In the genomic region with DNA sequence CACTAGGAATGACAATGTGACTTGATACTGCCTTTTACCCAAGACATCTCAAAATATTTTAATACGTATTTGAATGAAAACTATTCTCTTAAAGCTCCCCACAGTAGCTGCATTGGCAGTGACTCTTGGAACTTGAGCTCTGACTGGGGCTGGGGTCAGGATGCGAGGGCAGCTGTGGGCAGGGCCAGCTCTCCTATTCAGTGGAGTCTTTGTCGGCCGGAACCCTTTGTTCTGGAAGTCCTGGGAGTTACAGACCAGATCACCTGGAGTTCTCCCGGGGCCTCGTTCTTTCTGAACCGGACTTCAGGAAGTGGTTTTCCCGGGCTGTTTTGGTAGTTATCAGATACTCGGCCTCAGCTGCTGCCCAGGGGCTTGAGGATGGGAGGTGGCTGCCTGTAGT, we compare ENCODE assay signal across 1 cellular context.
TF ChIP-seq lines count a peak whose summit lies in the region.

No MANE protein-coding gene starts in this region.

TF ChIP-seq in HepG2, 621 proteins besides CTCF, POLR2A, EP300 and RAD21 (continued from another document and continues in another):
- TF ChIP-seq TAF1 (CRISPR knock-in tag; IDR thresholded peaks at IDR 0.05) (no peak), TSC22D2 (CRISPR knock-in tag; IDR thresholded peaks at IDR 0.05; ENCODE audit: borderline replicate concordance) (no peak), PTBP1 (IDR thresholded peaks at IDR 0.05; ENCODE audit: low read depth, low read length, poor library complexity, severe bottlenecking) (no peak), ZNF10 (CRISPR knock-in tag; IDR thresholded peaks at IDR 0.05; ENCODE audit: borderline replicate concordance, low read depth) (no peak), SP1 (IDR thresholded peaks at IDR 0.05) (no peak), SP1 (CRISPR knock-in tag; IDR thresholded peaks at IDR 0.05) (no peak), ZNF317 (CRISPR knock-in tag; IDR thresholded peaks at IDR 0.05) (no peak), ZNF101 (CRISPR knock-in tag; IDR thresholded peaks at IDR 0.05; ENCODE audit: borderline replicate concordance, low read depth) (no peak), NCOR1 (IDR thresholded peaks at IDR 0.05; ENCODE audit: borderline replicate concordance, low read length) (peak; percentile 67; the same call in 1 of the 2 replicates), MIER3 (CRISPR knock-in tag; IDR thresholded peaks at IDR 0.05; ENCODE audit: borderline replicate concordance) (no peak), ZNF850 (CRISPR knock-in tag; conservative IDR thresholded peaks at IDR 0.05) (no peak), MED1 (CRISPR knock-in tag; IDR thresholded peaks at IDR 0.05) (peak; percentile 43), ZSCAN31 (CRISPR knock-in tag; IDR thresholded peaks at IDR 0.05; ENCODE audit: low read depth) (no peak), NR1H2 (CRISPR knock-in tag; IDR thresholded peaks at IDR 0.05; ENCODE audit: borderline replicate concordance, low read depth) (no peak), ZNF232 (CRISPR knock-in tag; IDR thresholded peaks at IDR 0.05; ENCODE audit: borderline replicate concordance) (no peak), KAT7 (CRISPR knock-in tag; IDR thresholded peaks at IDR 0.05; ENCODE audit: borderline replicate concordance) (no peak), MAFG (CRISPR knock-in tag; IDR thresholded peaks at IDR 0.05) (no peak), ZNF788 (CRISPR knock-in tag; IDR thresholded peaks at IDR 0.05; ENCODE audit: borderline replicate concordance) (no peak; the same call in 1 of the 2 replicates), GLMP (CRISPR knock-in tag; IDR thresholded peaks at IDR 0.05; ENCODE audit: borderline replicate concordance) (no peak), ZNF83 (CRISPR knock-in tag; IDR thresholded peaks at IDR 0.05; ENCODE audit: borderline replicate concordance) (no peak), ZNF572 (CRISPR knock-in tag; IDR thresholded peaks at IDR 0.05) (no peak), FLYWCH1 (CRISPR knock-in tag; IDR thresholded peaks at IDR 0.05) (no peak), CENPT (CRISPR knock-in tag; IDR thresholded peaks at IDR 0.05; ENCODE audit: low read depth) (no peak), ZNF777 (CRISPR knock-in tag; IDR thresholded peaks at IDR 0.05) (no peak), ZNF747 (CRISPR knock-in tag; IDR thresholded peaks at IDR 0.05; ENCODE audit: borderline replicate concordance) (no peak), HOXA3 (CRISPR knock-in tag; IDR thresholded peaks at IDR 0.05) (no peak; the same call in 1 of the 2 replicates), REPIN1 (CRISPR knock-in tag; IDR thresholded peaks at IDR 0.05; ENCODE audit: borderline replicate concordance, low read depth) (no peak), NFKB2 (CRISPR knock-in tag; IDR thresholded peaks at IDR 0.05; ENCODE audit: borderline replicate concordance) (no peak), ZNF766 (CRISPR knock-in tag; IDR thresholded peaks at IDR 0.05; ENCODE audit: borderline replicate concordance) (no peak), ZNF589 (CRISPR knock-in tag; conservative IDR thresholded peaks at IDR 0.05) (no peak), DMAP1 (CRISPR knock-in tag; IDR thresholded peaks at IDR 0.05) (no peak), TEAD3 (CRISPR knock-in tag; optimal IDR thresholded peaks at IDR 0.05; ENCODE audit: borderline replicate concordance) (peak; percentile 39), BORCS8-MEF2B (CRISPR knock-in tag; IDR thresholded peaks at IDR 0.05) (no peak), RARG (CRISPR knock-in tag; IDR thresholded peaks at IDR 0.05; ENCODE audit: low read depth) (no peak), ZNF329 (CRISPR knock-in tag; IDR thresholded peaks at IDR 0.05; ENCODE audit: low read depth) (no peak), PHF5A (CRISPR knock-in tag; IDR thresholded peaks at IDR 0.05; ENCODE audit: low read depth, unreplicated experiment) (no peak), CHD4 (IDR thresholded peaks at IDR 0.05; ENCODE audit: borderline replicate concordance, low read length) (no peak; the same call in 1 of the 2 replicates), TRAFD1 (CRISPR knock-in tag; IDR thresholded peaks at IDR 0.05; ENCODE audit: borderline replicate concordance) (no peak), KAT8 (CRISPR knock-in tag; IDR thresholded peaks at IDR 0.05) (peak; percentile 36; the same call in 1 of the 2 replicates), GPN1 (CRISPR knock-in tag; IDR thresholded peaks at IDR 0.05; ENCODE audit: borderline replicate concordance) (no peak), ZMYM2 (CRISPR knock-in tag; IDR thresholded peaks at IDR 0.05) (no peak), ARID2 (CRISPR knock-in tag; IDR thresholded peaks at IDR 0.05; ENCODE audit: borderline replicate concordance) (no peak), SYNCRIP (IDR thresholded peaks at IDR 0.05; ENCODE audit: insufficient read depth, low read depth, low read length) (no peak), ZNF513 (CRISPR knock-in tag; conservative IDR thresholded peaks at IDR 0.05) (no peak), ZNF367 (CRISPR knock-in tag; IDR thresholded peaks at IDR 0.05; ENCODE audit: borderline replicate concordance) (no peak), ELF3 (CRISPR knock-in tag; IDR thresholded peaks at IDR 0.05) (peak; percentile 74; the same call in 1 of the 2 replicates), KLF15 (CRISPR knock-in tag; IDR thresholded peaks at IDR 0.05; ENCODE audit: borderline replicate concordance) (no peak), PRDM10 (CRISPR knock-in tag; IDR thresholded peaks at IDR 0.05; ENCODE audit: low read depth) (no peak)
- TF ChIP-seq, protein P1, sequence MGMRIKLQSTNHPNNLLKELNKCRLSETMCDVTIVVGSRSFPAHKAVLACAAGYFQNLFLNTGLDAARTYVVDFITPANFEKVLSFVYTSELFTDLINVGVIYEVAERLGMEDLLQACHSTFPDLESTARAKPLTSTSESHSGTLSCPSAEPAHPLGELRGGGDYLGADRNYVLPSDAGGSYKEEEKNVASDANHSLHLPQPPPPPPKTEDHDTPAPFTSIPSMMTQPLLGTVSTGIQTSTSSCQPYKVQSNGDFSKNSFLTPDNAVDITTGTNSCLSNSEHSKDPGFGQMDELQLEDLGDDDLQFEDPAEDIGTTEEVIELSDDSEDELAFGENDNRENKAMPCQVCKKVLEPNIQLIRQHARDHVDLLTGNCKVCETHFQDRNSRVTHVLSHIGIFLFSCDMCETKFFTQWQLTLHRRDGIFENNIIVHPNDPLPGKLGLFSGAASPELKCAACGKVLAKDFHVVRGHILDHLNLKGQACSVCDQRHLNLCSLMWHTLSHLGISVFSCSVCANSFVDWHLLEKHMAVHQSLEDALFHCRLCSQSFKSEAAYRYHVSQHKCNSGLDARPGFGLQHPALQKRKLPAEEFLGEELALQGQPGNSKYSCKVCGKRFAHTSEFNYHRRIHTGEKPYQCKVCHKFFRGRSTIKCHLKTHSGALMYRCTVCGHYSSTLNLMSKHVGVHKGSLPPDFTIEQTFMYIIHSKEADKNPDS (CRISPR knock-in tag; IDR thresholded peaks at IDR 0.05), result no peak
- TF ChIP-seq, protein P2, sequence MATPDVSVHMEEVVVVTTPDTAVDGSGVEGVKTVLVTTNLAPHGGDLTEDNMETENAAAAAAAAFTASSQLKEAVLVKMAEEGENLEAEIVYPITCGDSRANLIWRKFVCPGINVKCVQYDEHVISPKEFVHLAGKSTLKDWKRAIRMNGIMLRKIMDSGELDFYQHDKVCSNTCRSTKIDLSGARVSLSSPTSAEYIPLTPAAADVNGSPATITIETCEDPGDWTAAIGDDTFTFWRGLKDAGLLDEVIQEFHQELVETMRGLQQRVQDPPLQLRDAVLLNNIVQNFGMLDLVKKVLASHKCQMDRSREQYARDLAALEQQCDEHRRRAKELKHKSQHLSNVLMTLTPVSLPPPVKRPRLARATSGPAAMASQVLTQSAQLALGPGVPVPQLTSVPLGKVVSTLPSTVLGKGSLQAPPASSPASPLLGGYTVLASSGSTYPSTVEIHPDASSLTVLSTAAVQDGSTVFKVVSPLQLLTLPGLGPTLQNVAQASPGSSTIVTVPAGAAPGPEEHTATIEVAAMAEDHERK (CRISPR knock-in tag; IDR thresholded peaks at IDR 0.05; ENCODE audit: low read depth), result no peak
- TF ChIP-seq, protein P3, sequence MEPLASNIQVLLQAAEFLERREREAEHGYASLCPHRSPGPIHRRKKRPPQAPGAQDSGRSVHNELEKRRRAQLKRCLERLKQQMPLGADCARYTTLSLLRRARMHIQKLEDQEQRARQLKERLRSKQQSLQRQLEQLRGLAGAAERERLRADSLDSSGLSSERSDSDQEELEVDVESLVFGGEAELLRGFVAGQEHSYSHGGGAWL (CRISPR knock-in tag; IDR thresholded peaks at IDR 0.05), result no peak
- TF ChIP-seq, protein P4, sequence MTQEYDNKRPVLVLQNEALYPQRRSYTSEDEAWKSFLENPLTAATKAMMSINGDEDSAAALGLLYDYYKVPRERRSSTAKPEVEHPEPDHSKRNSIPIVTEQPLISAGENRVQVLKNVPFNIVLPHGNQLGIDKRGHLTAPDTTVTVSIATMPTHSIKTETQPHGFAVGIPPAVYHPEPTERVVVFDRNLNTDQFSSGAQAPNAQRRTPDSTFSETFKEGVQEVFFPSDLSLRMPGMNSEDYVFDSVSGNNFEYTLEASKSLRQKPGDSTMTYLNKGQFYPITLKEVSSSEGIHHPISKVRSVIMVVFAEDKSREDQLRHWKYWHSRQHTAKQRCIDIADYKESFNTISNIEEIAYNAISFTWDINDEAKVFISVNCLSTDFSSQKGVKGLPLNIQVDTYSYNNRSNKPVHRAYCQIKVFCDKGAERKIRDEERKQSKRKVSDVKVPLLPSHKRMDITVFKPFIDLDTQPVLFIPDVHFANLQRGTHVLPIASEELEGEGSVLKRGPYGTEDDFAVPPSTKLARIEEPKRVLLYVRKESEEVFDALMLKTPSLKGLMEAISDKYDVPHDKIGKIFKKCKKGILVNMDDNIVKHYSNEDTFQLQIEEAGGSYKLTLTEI (CRISPR knock-in tag; conservative IDR thresholded peaks at IDR 0.05), result no peak
